In the genomic region with DNA sequence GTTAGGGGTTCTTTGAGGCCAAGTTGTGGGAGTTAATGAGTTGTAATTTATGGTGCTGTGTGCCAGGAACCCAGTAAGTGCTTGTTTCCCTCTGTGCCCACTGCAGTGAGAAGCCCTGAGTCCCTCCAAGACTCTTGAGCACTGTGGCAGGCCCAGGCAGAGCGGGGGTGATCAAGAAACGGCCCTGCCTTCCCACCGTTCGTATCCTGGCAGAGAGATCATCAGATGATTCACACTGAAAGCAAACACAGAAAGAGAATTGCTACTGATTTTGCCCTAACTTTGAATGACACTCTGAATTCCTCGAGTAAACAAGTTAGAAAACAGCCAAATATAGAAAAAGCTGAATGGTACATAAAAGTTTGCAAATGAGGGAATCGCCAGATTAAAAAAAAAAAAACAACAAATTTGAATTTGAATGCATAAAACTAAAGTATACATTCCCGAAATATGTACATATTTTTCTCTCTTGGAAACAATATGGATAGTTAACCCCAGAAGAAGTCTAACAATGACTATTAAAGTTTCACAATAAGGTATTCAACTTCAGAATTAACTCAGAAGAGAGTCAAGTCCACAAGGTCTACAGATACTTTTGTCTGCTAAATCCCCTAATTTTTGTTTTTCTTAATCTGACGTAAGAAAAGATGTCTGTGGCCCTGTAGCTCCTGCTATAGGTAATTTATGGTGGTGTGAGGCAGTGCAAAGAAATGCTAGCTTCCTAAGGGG, we compare ENCODE assay signal across 12 cellular contexts.
DNase-seq lines count a peak whose midpoint lies in the region; ATAC-seq, FAIRE-seq and TF ChIP-seq lines count a peak whose summit lies in the region.
"Had no signal": no experiment of that assay in that cellular context is flagged by ENCODE, and none has a peak within 500 bp of the region (broad histone marks: within the 10 kb centered on the region; RNA-seq: fewer than 3 reads in every experiment).

No MANE protein-coding gene starts in this region.

- H3K27me3 Mint-ChIP-seq in WTC11 (ENCODE audit: low read depth): no peaks in the 10 kb centered on the region

- peak overlapping the region; percentile 42 for H3K27ac ChIP-seq in epithelial cell of prostate
- no peak overlapping the region for H3K27ac ChIP-seq in kidney (ENCODE audit: low read depth in 2 of 2, low read length in 2 of 2)
- H3K27ac ChIP-seq: thoracic aorta had no signal

- H3K27ac Mint-ChIP-seq in WTC11: peak overlapping the region; percentile 91

- CTCF ChIA-PET in WTC11 (lab: Charles Lee): interaction anchor here (2.1 kb wide), 1 partner anchor 22 kb away, joined by 5 read pairs; no protein-coding TSS in a partner anchor

- peaks cover 28% of the 10 kb centered on the region for H3K4me1 Mint-ChIP-seq in WTC11

- peaks cover 30% of the 10 kb centered on the region for H3K9me3 Mint-ChIP-seq in WTC11

- intact Hi-C loops in kidney (cut with DNase I): no loop called here

- FAIRE-seq in kidney (lab: Jason Lieb, UNC): no peak

- no peak overlapping the region for H3K4me3 ChIP-seq in kidney (ENCODE audit: low read length in 2 of 2)
- H3K4me3 ChIP-seq: thoracic aorta had no signal

- POLR2A ChIA-PET in WTC11 (lab: Charles Lee): no interaction called here

- no peaks in the 10 kb centered on the region for H3K36me3 ChIP-seq in kidney (ENCODE audit: control insufficient read depth in 1 of 2, insufficient read depth in 2 of 2, low read length in 2 of 2)
- H3K36me3 ChIP-seq: thoracic aorta had no signal

- TF ChIP-seq CTCF in WTC11 (IDR thresholded peaks at IDR 0.05) (no peak), kidney (IDR thresholded peaks at IDR 0.05; ENCODE audit: borderline replicate concordance, extremely low read depth, insufficient read depth) (no peak)

- no peak overlapping the region for H3K4me3 Mint-ChIP-seq in WTC11

- H3K4me1 ChIP-seq in kidney (ENCODE audit: control insufficient read depth in 1 of 2, insufficient read depth in 1 of 2, low read depth in 1 of 2, low read length in 2 of 2): peaks cover 0 to 3% of the 10 kb centered on the region in 2 donors

- H3K9me3 ChIP-seq in kidney (ENCODE audit: control insufficient read depth in 1 of 2, low read length in 2 of 2): no peaks in the 10 kb centered on the region
- H3K9me3 ChIP-seq: thoracic aorta had no signal

- DNase-seq in AG08396 (ENCODE audit: low spot score) (peak; percentile 39), Daoy (ENCODE audit: low read depth) (peak; percentile 62), WTC11 (ENCODE audit: low spot score) (no peak), epithelial cell of prostate (ENCODE audit: low read depth, low spot score) (no peak), kidney (no peak), NCI-H1092 treated with DMSO at 0.1 percent for 48 hours (lab: John Stamatoyannopoulos, UW) (no peak)
- DNase-seq: central memory CD4-positive, alpha-beta T cell; DND-41; KBM-7; NCI-H2029 treated with DMSO at 0.1 percent for 48 hours had no signal

- no peak overlapping the region for H3K9ac ChIP-seq in kidney (ENCODE audit: low read length in 2 of 2)

- ATAC-seq in WTC11 (no peak), GM18907 (IDR thresholded peaks at IDR 0.05; ENCODE audit: unreplicated experiment) (no peak)

- H3K36me3 Mint-ChIP-seq in WTC11: peaks cover 53% of the 10 kb centered on the region

TF ChIP-seq in WTC11, 78 proteins besides CTCF, POLR2A, EP300 and RAD21 (continues in another document):
- TF ChIP-seq ZNF423 (CRISPR knock-in tag; IDR thresholded peaks at IDR 0.05) (no peak), ZNF263 (CRISPR knock-in tag; IDR thresholded peaks at IDR 0.05; ENCODE audit: low read depth) (no peak), PRRX2 (CRISPR knock-in tag; IDR thresholded peaks at IDR 0.05) (no peak), ZNF281 (CRISPR knock-in tag; IDR thresholded peaks at IDR 0.05) (no peak), MXD4 (CRISPR knock-in tag; IDR thresholded peaks at IDR 0.05; ENCODE audit: borderline replicate concordance) (no peak), TEAD1 (CRISPR knock-in tag; IDR thresholded peaks at IDR 0.05) (no peak), ZNF416 (CRISPR knock-in tag; IDR thresholded peaks at IDR 0.05) (no peak), RORB (CRISPR knock-in tag; IDR thresholded peaks at IDR 0.05) (no peak)
- TF ChIP-seq, protein P1, sequence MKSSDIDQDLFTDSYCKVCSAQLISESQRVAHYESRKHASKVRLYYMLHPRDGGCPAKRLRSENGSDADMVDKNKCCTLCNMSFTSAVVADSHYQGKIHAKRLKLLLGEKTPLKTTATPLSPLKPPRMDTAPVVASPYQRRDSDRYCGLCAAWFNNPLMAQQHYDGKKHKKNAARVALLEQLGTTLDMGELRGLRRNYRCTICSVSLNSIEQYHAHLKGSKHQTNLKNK (CRISPR knock-in tag; IDR thresholded peaks at IDR 0.05): no peak
- TF ChIP-seq, protein P2, sequence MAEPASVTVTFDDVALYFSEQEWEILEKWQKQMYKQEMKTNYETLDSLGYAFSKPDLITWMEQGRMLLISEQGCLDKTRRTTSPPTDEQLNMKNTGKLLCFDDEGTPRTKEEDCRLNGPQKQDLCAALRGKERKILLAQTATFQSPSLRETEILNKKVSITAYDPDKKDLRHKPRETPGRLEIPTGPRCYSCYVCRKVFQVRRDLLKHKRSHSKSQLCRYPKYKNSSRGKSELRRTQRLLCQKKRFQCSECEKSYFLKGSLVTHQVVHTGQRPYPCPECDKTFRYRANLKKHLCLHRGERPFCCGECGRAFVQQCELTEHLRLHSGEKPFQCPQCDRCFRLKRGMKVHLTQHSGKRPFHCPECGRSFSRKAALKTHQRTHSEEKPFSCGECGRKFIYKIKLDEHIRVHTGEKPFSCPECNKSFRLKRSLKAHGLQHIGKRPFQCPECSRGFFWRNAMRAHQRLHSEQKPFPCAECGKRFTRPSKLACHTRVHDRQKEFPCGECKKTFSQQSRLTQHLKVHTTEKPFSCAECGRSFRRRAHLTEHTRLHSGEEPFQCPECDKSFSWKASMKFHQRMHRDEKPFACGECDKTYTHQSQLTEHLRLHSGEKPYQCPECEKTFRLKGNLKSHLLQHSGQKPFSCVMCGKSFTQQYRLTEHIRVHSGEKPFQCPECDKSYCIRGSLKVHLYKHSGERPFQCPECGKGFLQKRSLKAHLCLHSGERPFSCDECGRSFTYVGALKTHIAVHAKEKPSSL (CRISPR knock-in tag; conservative IDR thresholded peaks at IDR 0.05): no peak
- TF ChIP-seq, protein P3, sequence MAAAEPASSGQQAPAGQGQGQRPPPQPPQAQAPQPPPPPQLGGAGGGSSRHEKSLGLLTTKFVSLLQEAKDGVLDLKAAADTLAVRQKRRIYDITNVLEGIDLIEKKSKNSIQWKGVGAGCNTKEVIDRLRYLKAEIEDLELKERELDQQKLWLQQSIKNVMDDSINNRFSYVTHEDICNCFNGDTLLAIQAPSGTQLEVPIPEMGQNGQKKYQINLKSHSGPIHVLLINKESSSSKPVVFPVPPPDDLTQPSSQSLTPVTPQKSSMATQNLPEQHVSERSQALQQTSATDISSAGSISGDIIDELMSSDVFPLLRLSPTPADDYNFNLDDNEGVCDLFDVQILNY (CRISPR knock-in tag; IDR thresholded peaks at IDR 0.05): no peak
- TF ChIP-seq, protein P4, sequence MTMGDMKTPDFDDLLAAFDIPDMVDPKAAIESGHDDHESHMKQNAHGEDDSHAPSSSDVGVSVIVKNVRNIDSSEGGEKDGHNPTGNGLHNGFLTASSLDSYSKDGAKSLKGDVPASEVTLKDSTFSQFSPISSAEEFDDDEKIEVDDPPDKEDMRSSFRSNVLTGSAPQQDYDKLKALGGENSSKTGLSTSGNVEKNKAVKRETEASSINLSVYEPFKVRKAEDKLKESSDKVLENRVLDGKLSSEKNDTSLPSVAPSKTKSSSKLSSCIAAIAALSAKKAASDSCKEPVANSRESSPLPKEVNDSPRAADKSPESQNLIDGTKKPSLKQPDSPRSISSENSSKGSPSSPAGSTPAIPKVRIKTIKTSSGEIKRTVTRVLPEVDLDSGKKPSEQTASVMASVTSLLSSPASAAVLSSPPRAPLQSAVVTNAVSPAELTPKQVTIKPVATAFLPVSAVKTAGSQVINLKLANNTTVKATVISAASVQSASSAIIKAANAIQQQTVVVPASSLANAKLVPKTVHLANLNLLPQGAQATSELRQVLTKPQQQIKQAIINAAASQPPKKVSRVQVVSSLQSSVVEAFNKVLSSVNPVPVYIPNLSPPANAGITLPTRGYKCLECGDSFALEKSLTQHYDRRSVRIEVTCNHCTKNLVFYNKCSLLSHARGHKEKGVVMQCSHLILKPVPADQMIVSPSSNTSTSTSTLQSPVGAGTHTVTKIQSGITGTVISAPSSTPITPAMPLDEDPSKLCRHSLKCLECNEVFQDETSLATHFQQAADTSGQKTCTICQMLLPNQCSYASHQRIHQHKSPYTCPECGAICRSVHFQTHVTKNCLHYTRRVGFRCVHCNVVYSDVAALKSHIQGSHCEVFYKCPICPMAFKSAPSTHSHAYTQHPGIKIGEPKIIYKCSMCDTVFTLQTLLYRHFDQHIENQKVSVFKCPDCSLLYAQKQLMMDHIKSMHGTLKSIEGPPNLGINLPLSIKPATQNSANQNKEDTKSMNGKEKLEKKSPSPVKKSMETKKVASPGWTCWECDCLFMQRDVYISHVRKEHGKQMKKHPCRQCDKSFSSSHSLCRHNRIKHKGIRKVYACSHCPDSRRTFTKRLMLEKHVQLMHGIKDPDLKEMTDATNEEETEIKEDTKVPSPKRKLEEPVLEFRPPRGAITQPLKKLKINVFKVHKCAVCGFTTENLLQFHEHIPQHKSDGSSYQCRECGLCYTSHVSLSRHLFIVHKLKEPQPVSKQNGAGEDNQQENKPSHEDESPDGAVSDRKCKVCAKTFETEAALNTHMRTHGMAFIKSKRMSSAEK (CRISPR knock-in tag; IDR thresholded peaks at IDR 0.05; ENCODE audit: borderline replicate concordance): no peak

Comparison
In these comparisons a context has a peak if more than half of its experiments do, and no peak if none do; other contexts are left out.
1. DNase-seq: peak in AG08396 (single experiment) and Daoy (single experiment); none in WTC11 (single experiment), epithelial cell of prostate (single experiment), kidney (single experiment) and NCI-H1092 treated with DMSO at 0.1 percent for 48 hours (single experiment).